In the genomic region with DNA sequence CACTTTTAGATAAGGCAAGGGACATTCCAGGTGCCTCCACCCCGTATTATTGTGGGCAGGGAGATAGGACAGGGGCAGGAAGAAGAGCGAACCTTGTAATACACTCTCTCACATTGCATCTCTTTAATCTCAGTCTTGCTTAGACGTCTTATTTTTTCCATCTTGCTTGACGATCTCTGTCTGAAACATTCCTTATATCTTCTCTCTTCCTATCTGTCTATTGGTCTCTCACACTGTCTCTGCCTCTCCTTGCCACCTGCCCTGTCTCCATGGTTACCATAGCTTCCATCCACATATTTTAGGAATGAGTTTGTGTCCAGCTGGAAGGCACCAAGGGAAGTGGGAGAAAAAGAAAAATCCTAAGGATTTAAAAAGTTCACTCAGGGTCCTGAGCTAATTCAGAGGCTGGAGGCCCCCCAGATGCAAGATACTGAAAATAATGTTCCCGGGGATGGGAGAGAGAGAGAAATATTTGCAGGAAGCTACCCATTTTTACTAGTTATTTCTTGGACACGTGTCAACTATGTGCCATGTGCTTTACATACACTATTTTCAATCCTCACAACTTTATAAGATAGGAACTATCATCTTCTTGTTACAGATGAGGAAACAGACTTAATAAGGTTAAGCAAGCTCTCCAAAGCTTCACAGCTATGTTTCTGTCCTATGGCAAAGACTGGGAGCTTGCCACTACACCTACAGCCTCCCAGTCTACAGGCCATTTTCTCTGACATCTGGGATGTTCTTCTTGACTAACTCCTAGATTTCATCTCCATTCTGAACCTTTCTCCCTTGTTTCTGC, we compare ENCODE assay signal across 8 cellular contexts. TPM values are rescaled to one million over a fixed set of nuclear protein-coding genes. Genes with fewer than 3 reads are reported as not detected.
DNase-seq lines count a peak whose midpoint lies in the region; ATAC-seq and TF ChIP-seq lines count a peak whose summit lies in the region.

No MANE protein-coding gene starts in this region.

- peak overlapping the region; percentile 86 for H3K4me3 Mint-ChIP-seq in memory B cell

- intact Hi-C loops in body of pancreas (cut with DNase I), result no loop called here
- intact Hi-C loops in aorta (cut with DNase I), result loop anchor here in 1 of 2 donors (2.0 kb wide), 1 partner anchor 37 kb away; the partner anchor contains the start of gene RBM8A

- H3K4me3 ChIP-seq in body of pancreas, result no peak overlapping the region
- H3K4me3 ChIP-seq in aorta (ENCODE audit: low read length in 2 of 2), result peak overlapping the region in 1 of 2 donors; percentile 37

- 47 to 55% methylated on average over 6 of the region's 6 CpGs for WGBS in body of pancreas, 2 donors
- 7 to 12% methylated on average over 6 of the region's 6 CpGs for WGBS in aorta, 2 donors

- H3K4me1 ChIP-seq in body of pancreas (peaks cover 45% of the 10 kb centered on the region), aorta (ENCODE audit: control insufficient read depth in 1 of 2, insufficient read depth in 2 of 2, low read length in 2 of 2) (no peaks in the 10 kb centered on the region)

- H3K4me1 Mint-ChIP-seq in memory B cell, result peaks cover 47% of the 10 kb centered on the region

- DNase-seq in Daoy (ENCODE audit: low read depth) (peak; percentile 60), NAMALWA (ENCODE audit: low spot score) (peak; percentile 54), body of pancreas (no peak), memory B cell (ENCODE audit: low spot score in 2 of 2) (no peak), aorta (no peak), CD1c-positive myeloid dendritic cell (ENCODE audit: extremely low spot score) (no peak)

- peak overlapping the region in 3 of 4 donors; percentile 88 to 92 (median 90) for H3K27ac ChIP-seq in body of pancreas
- peak overlapping the region; percentile 81 to 95 for H3K27ac ChIP-seq in aorta (ENCODE audit: low read depth in 1 of 2, low read length in 2 of 2)

- H3K27me3 ChIP-seq in body of pancreas (no peaks in the 10 kb centered on the region), aorta (ENCODE audit: control insufficient read depth in 1 of 2, insufficient read depth in 2 of 2, low read length in 1 of 2) (no peaks in the 10 kb centered on the region)

- H3K9me3 ChIP-seq in body of pancreas (no peaks in the 10 kb centered on the region), aorta (ENCODE audit: control insufficient read depth, low read length) (no peaks in the 10 kb centered on the region)

- TF ChIP-seq CTCF in body of pancreas (IDR thresholded peaks at IDR 0.05), result no peak

- peak overlapping the region; percentile 74 for H3K27ac Mint-ChIP-seq in memory B cell

- H3K9me3 Mint-ChIP-seq in memory B cell, result no peaks in the 10 kb centered on the region

- H3K36me3 ChIP-seq in body of pancreas (replicated peaks in 1 of 2; ENCODE audit: insufficient read depth in 1 of 2, low read depth in 2 of 2), result no peaks in the 10 kb centered on the region
- no peaks in the 10 kb centered on the region for H3K36me3 ChIP-seq in aorta (ENCODE audit: control insufficient read depth in 1 of 2, insufficient read depth in 2 of 2, low read length in 1 of 2)

- no peak for TF ChIP-seq POLR2A in body of pancreas (IDR thresholded peaks at IDR 0.05)

- no peaks in the 10 kb centered on the region for H3K27me3 Mint-ChIP-seq in memory B cell

- no peak for ATAC-seq in body of pancreas
- ATAC-seq in memory B cell (ENCODE audit: low read depth), result no peak
- no peak for ATAC-seq in aorta (ENCODE audit: low FRiP score)
- no peak for ATAC-seq in HG03342 (IDR thresholded peaks at IDR 0.05; ENCODE audit: unreplicated experiment)
- no peak for ATAC-seq in HG02610 (IDR thresholded peaks at IDR 0.05; ENCODE audit: unreplicated experiment)

- peaks cover 6% of the 10 kb centered on the region for H3K36me3 Mint-ChIP-seq in memory B cell

RNA-seq across cellular contexts. Expression of gene ANKRD34A, which starts 1.0 kb away (rescaled TPM):
- total RNA-seq in Daoy (2014; rRNA removed; shearing (Covaris generic)), result 0.63 TPM in 1 of 2 replicates, not detected in the other
- total RNA-seq in body of pancreas (under 1 TPM in 1 of 2 donors, not detected in 1; 0.66 TPM), aorta (1 to 10 TPM; 1.4 to 2.2 TPM)
- 1 to 10 TPM in 1 of 2 donors, under 1 TPM in 1; 0.63 to 1.9 TPM for polyA plus RNA-seq in aorta

RNA-seq across cellular contexts. Expression of gene POLR3GL, which starts 1.1 kb away (rescaled TPM):
- total RNA-seq in Daoy (2014; rRNA removed; shearing (Covaris generic)), result 9.0 and 12.6 TPM in 2 replicates
- total RNA-seq in body of pancreas, result 1 to 10 TPM; 7.8 to 8.6 TPM
- 10 to 100 TPM; 23.8 to 26.4 TPM for total RNA-seq in aorta
- polyA plus RNA-seq in aorta, result 10 to 100 TPM; 73.4 to 89.0 TPM

RNA-seq across cellular contexts. Expression of gene LIX1L, which starts 5.6 kb away (rescaled TPM):
- total RNA-seq in Daoy (2014; rRNA removed; shearing (Covaris generic)), result 16.0 and 21.0 TPM in 2 replicates
- total RNA-seq in body of pancreas, result 10 to 100 TPM in 1 of 2 donors, 1 to 10 TPM in 1; 8.3 to 16.5 TPM
- 10 to 100 TPM; 53.2 to 60.0 TPM for total RNA-seq in aorta
- 10 to 100 TPM; 18.0 to 29.3 TPM for polyA plus RNA-seq in aorta

RNA-seq across cellular contexts. Expression of gene TXNIP, which starts 33.0 kb away (rescaled TPM):
- 2.6 and 2.8 TPM in 2 replicates for total RNA-seq in Daoy (2014; rRNA removed; shearing (Covaris generic))
- total RNA-seq in body of pancreas (100 to 1,000 TPM; 414 to 820 TPM), aorta (100 to 1,000 TPM; 354 to 536 TPM)
- 100 to 1,000 TPM in 1 of 2 donors, 10 to 100 TPM in 1; 83.1 to 169 TPM for polyA plus RNA-seq in aorta

RNA-seq across cellular contexts. Expression of gene RBM8A, which starts 36.1 kb away (rescaled TPM):
- total RNA-seq in Daoy (2014; rRNA removed; shearing (Covaris generic)), result 596 and 830 TPM in 2 replicates
- 10 to 100 TPM; 47.2 to 70.2 TPM for total RNA-seq in body of pancreas
- 10 to 100 TPM; 81.2 to 84.5 TPM for total RNA-seq in aorta
- 10 to 100 TPM; 42.6 to 74.1 TPM for polyA plus RNA-seq in aorta

Comparison
In these comparisons a context has a peak if more than half of its experiments do, and no peak if none do; other contexts are left out.
1. DNase-seq: peak in Daoy (single experiment) and NAMALWA (single experiment); none in body of pancreas (0 of 4), memory B cell (0 of 2), aorta (0 of 2) and CD1c-positive myeloid dendritic cell (single experiment).